Comparison of ENCODE assay signal across 1 cellular context in genomic region chr11:75810637-75811383, GRCh38.
TF ChIP-seq lines count a peak whose summit lies in the region.

No MANE protein-coding gene starts in this region.

TF ChIP-seq in H1, 55 proteins besides CTCF, POLR2A, EP300 and RAD21 (continued from another document):
- no peak for TF ChIP-seq SUZ12 (IDR thresholded peaks at IDR 0.05; ENCODE audit: low read length)
- no peak for TF ChIP-seq HDAC6 (IDR thresholded peaks at IDR 0.05; ENCODE audit: low read depth, low read length)
- no peak for TF ChIP-seq CBX5 (IDR thresholded peaks at IDR 0.05; ENCODE audit: low read depth, low read length)
